In the genomic region with DNA sequence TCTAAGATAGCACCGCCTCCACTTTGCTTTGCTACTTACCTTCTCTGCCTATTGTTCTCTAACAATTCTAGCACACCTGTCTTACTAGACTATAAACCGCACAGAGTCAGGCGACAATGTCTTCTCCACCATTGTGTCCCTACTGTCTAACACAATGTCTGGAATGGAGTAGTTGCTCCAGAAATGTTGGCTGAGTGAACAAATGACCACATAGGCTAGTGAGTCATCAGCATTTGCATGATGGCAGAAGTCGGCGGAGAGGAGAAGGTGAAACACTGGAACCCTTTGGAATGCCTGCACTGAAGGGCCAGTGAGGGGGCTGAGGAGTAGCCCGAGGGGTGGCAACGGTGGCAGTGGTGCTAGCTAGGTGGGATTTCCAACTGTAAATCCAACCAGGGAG, we compare ENCODE assay signal across 2 cellular contexts.
TF ChIP-seq lines count a peak whose summit lies in the region.

No MANE protein-coding gene starts in this region.

TF ChIP-seq in IMR-90, 13 proteins besides CTCF, POLR2A, EP300 and RAD21:
- 0 out of 2 replicates have a peak, but pooled peaks have one; percentile 23 for TF ChIP-seq FOS (IDR thresholded peaks at IDR 0.05; ENCODE audit: low read depth, low read length)
- no peak for TF ChIP-seq CEBPB (IDR thresholded peaks at IDR 0.05; ENCODE audit: low read depth, low read length)
- no peak for TF ChIP-seq MAFK (IDR thresholded peaks at IDR 0.05; ENCODE audit: low read depth, low read length)
- TF ChIP-seq, protein P1, sequence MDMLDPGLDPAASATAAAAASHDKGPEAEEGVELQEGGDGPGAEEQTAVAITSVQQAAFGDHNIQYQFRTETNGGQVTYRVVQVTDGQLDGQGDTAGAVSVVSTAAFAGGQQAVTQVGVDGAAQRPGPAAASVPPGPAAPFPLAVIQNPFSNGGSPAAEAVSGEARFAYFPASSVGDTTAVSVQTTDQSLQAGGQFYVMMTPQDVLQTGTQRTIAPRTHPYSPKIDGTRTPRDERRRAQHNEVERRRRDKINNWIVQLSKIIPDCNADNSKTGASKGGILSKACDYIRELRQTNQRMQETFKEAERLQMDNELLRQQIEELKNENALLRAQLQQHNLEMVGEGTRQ (IDR thresholded peaks at IDR 0.05; ENCODE audit: low read depth, low read length) = no peak

TF ChIP-seq in K562, 482 proteins besides CTCF, POLR2A, EP300 and RAD21:
- TF ChIP-seq FOSL1 (tag; conservative IDR thresholded peaks at IDR 0.05) (peak; percentile 81), KLF6 (CRISPR knock-in tag; IDR thresholded peaks at IDR 0.05; ENCODE audit: borderline replicate concordance) (no peak), ZNF830 (CRISPR knock-in tag; IDR thresholded peaks at IDR 0.05) (no peak), STAT5B (CRISPR knock-in tag; IDR thresholded peaks at IDR 0.05) (no peak), JUN (IDR thresholded peaks at IDR 0.05; ENCODE audit: borderline replicate concordance, low read depth, low read length) (peak; percentile 57; the same call in 1 of the 2 replicates), JUN (CRISPR knock-in tag; IDR thresholded peaks at IDR 0.05; ENCODE audit: borderline replicate concordance) (no peak), PHF20 (IDR thresholded peaks at IDR 0.05; ENCODE audit: partially characterized antibody) (no peak), ZSCAN32 (CRISPR knock-in tag; IDR thresholded peaks at IDR 0.05) (no peak), CBX1 (IDR thresholded peaks at IDR 0.05; ENCODE audit: low read depth) (no peak), RHOXF2B (CRISPR knock-in tag; conservative IDR thresholded peaks at IDR 0.05) (no peak), MED1 (CRISPR knock-in tag; IDR thresholded peaks at IDR 0.05; ENCODE audit: borderline replicate concordance) (no peak), RERE (CRISPR knock-in tag; IDR thresholded peaks at IDR 0.05; ENCODE audit: borderline replicate concordance) (no peak), RCOR1 (IDR thresholded peaks at IDR 0.05; ENCODE audit: borderline replicate concordance in 1 of 2, low read depth in 2 of 2, low read length in 2 of 2) (no peak), EHMT2 (IDR thresholded peaks at IDR 0.05) (0 out of 2 replicates have a peak, but pooled peaks have one; percentile 10), ZNF639 (CRISPR knock-in tag; conservative IDR thresholded peaks at IDR 0.05 in 1 of 2, IDR thresholded peaks at IDR 0.05 in 1 of 2) (0 out of 4 replicates have a peak, but pooled peaks of 1 of the 2 experiments have one; percentile 17), JUND (IDR thresholded peaks at IDR 0.05; ENCODE audit: borderline replicate concordance, low read depth, low read length) (peak; percentile 72), JUND (tag; IDR thresholded peaks at IDR 0.05; ENCODE audit: borderline replicate concordance, low read depth, low read length) (peak; percentile 44; the same call in 1 of the 3 replicates), POLR2B (IDR thresholded peaks at IDR 0.05; ENCODE audit: low read depth, partially characterized antibody) (no peak), SP1 (CRISPR knock-in tag; IDR thresholded peaks at IDR 0.05) (no peak), ELF4 (CRISPR knock-in tag; IDR thresholded peaks at IDR 0.05) (no peak), HNRNPUL1 (IDR thresholded peaks at IDR 0.05; ENCODE audit: low read length) (no peak)
- TF ChIP-seq, protein P2, sequence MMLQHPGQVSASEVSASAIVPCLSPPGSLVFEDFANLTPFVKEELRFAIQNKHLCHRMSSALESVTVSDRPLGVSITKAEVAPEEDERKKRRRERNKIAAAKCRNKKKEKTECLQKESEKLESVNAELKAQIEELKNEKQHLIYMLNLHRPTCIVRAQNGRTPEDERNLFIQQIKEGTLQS (IDR thresholded peaks at IDR 0.05) = peak; percentile 81
- TF ChIP-seq, protein P2 (CRISPR knock-in tag; conservative IDR thresholded peaks at IDR 0.05) = no peak
